Comparison of ENCODE assay signal across 24 cellular contexts in genomic region chr14:35877276-35877675, GRCh38. TPM values are rescaled to one million over a fixed set of nuclear protein-coding genes. Genes with fewer than 3 reads are reported as not detected.
DNase-seq lines count a peak whose midpoint lies in the region; ATAC-seq and TF ChIP-seq lines count a peak whose summit lies in the region.
"Had no signal": no experiment of that assay in that cellular context is flagged by ENCODE, and none has a peak within 500 bp of the region (broad histone marks: within the 10 kb centered on the region; RNA-seq: fewer than 3 reads in every experiment).

No MANE protein-coding gene starts in this region.

- no peak overlapping the region for H3K4me3 ChIP-seq in hepatocyte
- H3K4me3 ChIP-seq: smooth muscle cell, suprapubic skin, vagina had no signal

- H4K20me1 ChIP-seq in hepatocyte (ENCODE audit: insufficient read depth, poor library complexity, severe bottlenecking): no peaks in the 10 kb centered on the region

- H3K79me2 ChIP-seq in hepatocyte: no peaks in the 10 kb centered on the region

- DNase-seq in M059J (ENCODE audit: low read depth): peak; percentile 15
- DNase-seq in astrocyte of the hippocampus (ENCODE audit: low read depth, low spot score): peak; percentile 57
- DNase-seq in hepatocyte (ENCODE audit: low spot score): peak; percentile 15
- DNase-seq in renal cortical epithelial cell (ENCODE audit: low read depth): peak; percentile 51
- DNase-seq in stimulated activated naive CD8-positive, alpha-beta T cell treated with anti-CD3 and anti-CD28 coated beads, Interleukin-15, Interleukin-2, amounts not matched to agents 100 U/mL and 50 U/mL, for 24 hours: no peak
- no peak for DNase-seq in GF-D8 (lab: John Stamatoyannopoulos, UW)
- DNase-seq: activated CD4-positive, alpha-beta memory T cell treated with anti-CD3 and anti-CD28 coated beads for 36 hours; activated effector memory CD4-positive, alpha-beta T cell treated with Interleukin-2 at 50 U/mL for 16 hours; activated naive CD8-positive, alpha-beta T cell treated with anti-CD3 and anti-CD28 coated beads for 36 hours; C1 segment of cervical spinal cord; endodermal cell; H9; kidney; MV-4-11; NCI-H1694 treated with DMSO at 0.1 percent for 48 hours; NCI-H2171; NCI-H524 treated with DMSO at 0.1 percent for 48 hours; T-helper 9 cell had no signal

- no peaks in the 10 kb centered on the region for H3K9me2 ChIP-seq in hepatocyte (replicated peaks; ENCODE audit: insufficient read depth)

- 71% methylated on average over 3 of the region's 3 CpGs for WGBS in hepatocyte (ENCODE audit: low lambda C conversion rate, missing lambda C conversion rate)

- peaks cover 12% of the 10 kb centered on the region for H3K4me1 ChIP-seq in hepatocyte (ENCODE audit: insufficient read depth)

- H3K27ac ChIP-seq in hepatocyte: peak overlapping the region; percentile 68
- H3K27ac ChIP-seq: KMS-11, suprapubic skin, vagina had no signal

- H3K27me3 ChIP-seq in hepatocyte: no peaks in the 10 kb centered on the region
- H3K27me3 ChIP-seq: suprapubic skin, vagina had no signal

- no peaks in the 10 kb centered on the region for H3K36me3 ChIP-seq in hepatocyte (replicated peaks; ENCODE audit: insufficient read depth, low read depth)
- H3K36me3 ChIP-seq: vagina had no signal

- no peak for TF ChIP-seq CTCF in hepatocyte (IDR thresholded peaks at IDR 0.05; ENCODE audit: poor library complexity)

- H2AFZ ChIP-seq in hepatocyte: no peak overlapping the region

- ATAC-seq in GM21423 (IDR thresholded peaks at IDR 0.05; ENCODE audit: unreplicated experiment) (no peak), GM19455 (IDR thresholded peaks at IDR 0.05; ENCODE audit: unreplicated experiment) (no peak)
- ATAC-seq in stimulated activated naive CD8-positive, alpha-beta T cell treated with anti-CD3 and anti-CD28 coated beads, Interleukin-15, Interleukin-2, amounts not matched to agents 100 U/mL and 50 U/mL, for 24 hours: no peak

- H3K4me2 ChIP-seq in hepatocyte: peak overlapping the region; percentile 40
- H3K4me2 ChIP-seq: KMS-11, smooth muscle cell had no signal

- H3K9me3 ChIP-seq in hepatocyte (ENCODE audit: low read depth): no peaks in the 10 kb centered on the region
- H3K9me3 ChIP-seq: suprapubic skin, vagina had no signal

RNA-seq across cellular contexts. Expression of gene BRMS1L, which starts 51.1 kb away (rescaled TPM):
- 4.1 and 5.5 TPM in 2 replicates for total RNA-seq in M059J (2014; rRNA removed; shearing (Covaris generic))
- 12.6 and 14.2 TPM in 2 replicates for total RNA-seq in hepatocyte
- polyA plus RNA-seq in hepatocyte: 11.5 and 14.6 TPM in 2 replicates
- total RNA-seq in renal cortical epithelial cell: 2.8 and 9.3 TPM in 2 replicates

Comparison
In these comparisons a context has a peak if more than half of its experiments do, and no peak if none do; other contexts are left out.
1. DNase-seq: peak in M059J (single experiment), astrocyte of the hippocampus (single experiment), hepatocyte (single experiment) and renal cortical epithelial cell (single experiment); none in stimulated activated naive CD8-positive, alpha-beta T cell treated with anti-CD3 and anti-CD28 coated beads, Interleukin-15, Interleukin-2, amounts not matched to agents 100 U/mL and 50 U/mL, for 24 hours (single experiment) and GF-D8 (single experiment).